In the genomic region with DNA sequence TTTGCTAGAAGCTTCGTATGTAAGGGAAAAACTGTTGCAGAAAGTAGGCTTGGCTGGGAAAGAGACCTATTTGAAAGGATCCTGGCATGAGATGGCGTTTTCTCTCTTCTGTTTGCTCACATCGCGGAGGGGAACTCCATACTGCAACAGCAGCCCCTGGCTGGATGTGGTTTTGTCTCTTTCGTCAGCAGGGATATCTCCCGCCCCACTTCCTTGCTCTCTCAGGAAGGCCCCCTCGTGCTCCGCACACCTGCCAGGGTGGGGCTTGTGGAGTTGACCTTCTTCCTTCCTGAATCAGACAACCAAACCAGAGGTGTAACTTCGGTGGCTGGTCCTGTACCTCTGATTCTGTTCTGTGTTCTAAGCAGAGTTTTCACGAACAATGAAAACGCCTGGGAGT, we compare ENCODE assay signal across 8 cellular contexts. TPM values are rescaled to one million over a fixed set of nuclear protein-coding genes. Genes with fewer than 3 reads are reported as not detected.
DNase-seq lines count a peak whose midpoint lies in the region; TF ChIP-seq lines count a peak whose summit lies in the region.
"Had no signal": no experiment of that assay in that cellular context is flagged by ENCODE, and none has a peak within 500 bp of the region (broad histone marks: within the 10 kb centered on the region; RNA-seq: fewer than 3 reads in every experiment).

No MANE protein-coding gene starts in this region.

- H2AFZ ChIP-seq in OCI-LY7 (ENCODE audit: low read length) (no peak overlapping the region), MM.1S (ENCODE audit: low read length) (no peak overlapping the region), mesenchymal stem cell (ENCODE audit: low read depth, low read length) (no peak overlapping the region)

- intact Hi-C loops in OCI-LY7 (cut with micrococcal nuclease; ENCODE audit: unreplicated experiment), result no loop called here

- DNase-seq in GM12865 (ENCODE audit: low read depth) (peak; percentile 23), OCI-LY7 (ENCODE audit: low spot score) (peak; percentile 2), NCI-H187 treated with DMSO at 0.1 percent for 48 hours (lab: John Stamatoyannopoulos, UW) (no peak), MM.1S (no peak), mesenchymal stem cell (no peak)
- peak; percentile 73 for DNase-seq in activated effector memory CD4-positive, alpha-beta T cell treated with anti-CD3 and anti-CD28 coated beads, Interleukin-2, amount 50 U/mL, for 16 hours
- DNase-seq: NCI-H1694 treated with DMSO at 0.1 percent for 48 hours had no signal

- H3K4me1 ChIP-seq in OCI-LY7 (ENCODE audit: insufficient read depth, low read length, poor library complexity, severe bottlenecking) (peaks cover 11% of the 10 kb centered on the region), mucosa of rectum (ENCODE audit: control insufficient read depth in 2 of 2, insufficient read depth in 2 of 2, low read length in 2 of 2) (peaks cover 17 to 25% of the 10 kb centered on the region in 2 donors), MM.1S (ENCODE audit: low read length) (no peaks in the 10 kb centered on the region), mesenchymal stem cell (ENCODE audit: control insufficient read depth, insufficient read depth, low read depth, low read length) (no peaks in the 10 kb centered on the region)

- no peaks in the 10 kb centered on the region for H3K79me1 ChIP-seq in mesenchymal stem cell (replicated peaks; ENCODE audit: low read length, poor library complexity, severe bottlenecking)

- no TSS peak for BruUV-seq in OCI-LY7 (replicated peaks; lab: Mats Ljungman, UMichigan)

- no peak overlapping the region for H2BK5ac ChIP-seq in mesenchymal stem cell (ENCODE audit: low read depth, low read length, poor library complexity, severe bottlenecking)

- no peaks in the 10 kb centered on the region for H4K20me1 ChIP-seq in OCI-LY7 (ENCODE audit: insufficient read depth, low read length)
- no peaks in the 10 kb centered on the region for H4K20me1 ChIP-seq in MM.1S (ENCODE audit: insufficient read depth, low read length)

- no peaks in the 10 kb centered on the region for H3F3A ChIP-seq in MM.1S (ENCODE audit: insufficient read depth, low read length)

- POLR2A ChIA-PET in OCI-LY7 (lab: Charles Lee), result interaction anchor here (0.5 to 0.9 kb wide), 2 partner anchors 140 to 972 kb away, joined by 3 to 5 read pairs; no protein-coding TSS in a partner anchor

- no peak overlapping the region for H2BK12ac ChIP-seq in mesenchymal stem cell (ENCODE audit: low read length in 2 of 2)

- no peak overlapping the region for H3K4ac ChIP-seq in mesenchymal stem cell (ENCODE audit: low read depth in 1 of 2, low read length in 2 of 2)

- no peak overlapping the region for H4K8ac ChIP-seq in mesenchymal stem cell (ENCODE audit: low read length)

- 85% methylated on average over 11 of the region's 11 CpGs for WGBS in mesenchymal stem cell

- H3K79me2 ChIP-seq in OCI-LY7 (ENCODE audit: insufficient read depth, low read depth, low read length), result no peaks in the 10 kb centered on the region
- H3K79me2 ChIP-seq in MM.1S (ENCODE audit: low read length), result no peaks in the 10 kb centered on the region

- H3K4me2 ChIP-seq in OCI-LY7 (ENCODE audit: low read length), result peak overlapping the region; percentile 17; the same call in 1 of the 2 replicates
- H3K4me2 ChIP-seq in MM.1S (ENCODE audit: low read depth, low read length), result no peak overlapping the region
- H3K4me2 ChIP-seq in mesenchymal stem cell (ENCODE audit: low read length, poor library complexity, severe bottlenecking), result no peak overlapping the region

- H3K14ac ChIP-seq in mesenchymal stem cell (ENCODE audit: low read length in 2 of 2), result no peak overlapping the region

- H3K18ac ChIP-seq in mesenchymal stem cell (ENCODE audit: low read depth in 1 of 2, low read length in 2 of 2), result no peak overlapping the region

- no peak overlapping the region for H2AK5ac ChIP-seq in mesenchymal stem cell (ENCODE audit: low read length, severe bottlenecking)

- peak overlapping the region; percentile 13 to 17 for H3K9ac ChIP-seq in mucosa of rectum (ENCODE audit: low read depth in 1 of 2, low read length in 2 of 2)
- no peak overlapping the region for H3K9ac ChIP-seq in MM.1S (ENCODE audit: low read length)
- no peak overlapping the region for H3K9ac ChIP-seq in mesenchymal stem cell (ENCODE audit: low read length)

- no peak overlapping the region for H2BK120ac ChIP-seq in mesenchymal stem cell (ENCODE audit: low read depth, low read length)

- H4K91ac ChIP-seq in mesenchymal stem cell (ENCODE audit: low read length), result no peak overlapping the region

- H3K9me2 ChIP-seq in OCI-LY7 (ENCODE audit: insufficient read depth, low read length) (no peaks in the 10 kb centered on the region), MM.1S (replicated peaks; ENCODE audit: insufficient read depth, low read length) (no peaks in the 10 kb centered on the region)

- H3K9me3 ChIP-seq in OCI-LY7 (ENCODE audit: low read length), result no peaks in the 10 kb centered on the region
- no peaks in the 10 kb centered on the region for H3K9me3 ChIP-seq in mucosa of rectum (ENCODE audit: control insufficient read depth in 2 of 2, low read length in 2 of 2)
- no peaks in the 10 kb centered on the region for H3K9me3 ChIP-seq in MM.1S (replicated peaks; ENCODE audit: insufficient read depth, low read length)
- no peaks in the 10 kb centered on the region for H3K9me3 ChIP-seq in mesenchymal stem cell (ENCODE audit: control insufficient read depth, low read length)

- no peak overlapping the region for H3K23ac ChIP-seq in mesenchymal stem cell (ENCODE audit: low read length in 2 of 2)

- H3K27me3 ChIP-seq in mucosa of rectum (ENCODE audit: control insufficient read depth in 2 of 2, insufficient read depth in 2 of 2, low read length in 2 of 2), result no peaks in the 10 kb centered on the region
- H3K27me3 ChIP-seq in MM.1S (replicated peaks; ENCODE audit: insufficient read depth, low read length), result no peaks in the 10 kb centered on the region
- no peaks in the 10 kb centered on the region for H3K27me3 ChIP-seq in mesenchymal stem cell (ENCODE audit: control insufficient read depth in 1 of 2, insufficient read depth in 1 of 2, low read length in 2 of 2)

- no peak for TF ChIP-seq CTCF in GM12865 (IDR thresholded peaks at IDR 0.05; ENCODE audit: insufficient read depth, low read depth, low read length, missing control alignments)
- no peak for TF ChIP-seq CTCF in OCI-LY7 (conservative IDR thresholded peaks at IDR 0.05; ENCODE audit: low read length)
- no peak for TF ChIP-seq CTCF in MM.1S (IDR thresholded peaks at IDR 0.05; ENCODE audit: low read length)

- H3K27ac ChIP-seq in OCI-LY7 (ENCODE audit: low read depth, low read length, poor library complexity, severe bottlenecking) (no peak overlapping the region), mucosa of rectum (ENCODE audit: low read depth in 2 of 2, low read length in 2 of 2) (peak overlapping the region; percentile 26 to 56), MM.1S (ENCODE audit: low read length) (no peak overlapping the region), mesenchymal stem cell (ENCODE audit: low read length, poor library complexity, severe bottlenecking) (no peak overlapping the region)

- no peaks in the 10 kb centered on the region for H3K36me3 ChIP-seq in OCI-LY7 (ENCODE audit: insufficient read depth, low read length)
- H3K36me3 ChIP-seq in mucosa of rectum (ENCODE audit: control insufficient read depth in 2 of 2, insufficient read depth in 2 of 2, low read length in 2 of 2), result no peaks in the 10 kb centered on the region
- H3K36me3 ChIP-seq in MM.1S (replicated peaks; ENCODE audit: insufficient read depth, low read length), result no peaks in the 10 kb centered on the region
- H3K36me3 ChIP-seq in mesenchymal stem cell (ENCODE audit: control insufficient read depth in 1 of 2, insufficient read depth in 2 of 2, low read depth in 1 of 2, low read length in 2 of 2), result peaks cover 0 to 4% of the 10 kb centered on the region in 2 experiments

- no peak overlapping the region for H2BK15ac ChIP-seq in mesenchymal stem cell (ENCODE audit: low read depth, poor library complexity, severe bottlenecking)

- CTCF ChIA-PET in OCI-LY7 (lab: Charles Lee; ENCODE audit: unreplicated experiment), result no interaction called here

- H3K4me3 ChIP-seq in GM12865 (ENCODE audit: low read depth, low read length), result no peak overlapping the region
- no peak overlapping the region for H3K4me3 ChIP-seq in OCI-LY7 (ENCODE audit: low read depth, low read length, poor library complexity, severe bottlenecking)
- H3K4me3 ChIP-seq in mucosa of rectum (ENCODE audit: low read length in 2 of 2), result no peak overlapping the region
- H3K4me3 ChIP-seq in MM.1S (ENCODE audit: low read length), result no peak overlapping the region
- no peak overlapping the region for H3K4me3 ChIP-seq in mesenchymal stem cell (ENCODE audit: insufficient read depth in 1 of 2, low read depth in 1 of 2, low read length in 2 of 2)

RNA-seq across cellular contexts. Expression of a gene that starts 26.4 kb away (rescaled TPM):
- not detected in 2 replicates for total RNA-seq in OCI-LY7 (2014; rRNA removed; shearing (Covaris generic))
- not detected in 2 replicates for total RNA-seq in OCI-LY7 (2022)
- polyA plus RNA-seq in mesenchymal stem cell (2013, experiment 1 of 2), result 0.08 TPM
- not detected for polyA plus RNA-seq in mesenchymal stem cell (2013, experiment 2 of 2)

Comparison
In these comparisons a context has a peak if more than half of its experiments do, and no peak if none do; other contexts are left out.
1. DNase-seq: peak in GM12865 (single experiment), OCI-LY7 (single experiment) and activated effector memory CD4-positive, alpha-beta T cell treated with anti-CD3 and anti-CD28 coated beads, Interleukin-2, amount 50 U/mL, for 16 hours (single experiment); none in NCI-H187 treated with DMSO at 0.1 percent for 48 hours (single experiment), MM.1S (single experiment) and mesenchymal stem cell (single experiment).
2. H3K27ac ChIP-seq: peak in mucosa of rectum (2 of 2); none in OCI-LY7 (single experiment), MM.1S (single experiment) and mesenchymal stem cell (single experiment).
3. H3K9ac ChIP-seq: peak in mucosa of rectum (2 of 2); none in MM.1S (single experiment) and mesenchymal stem cell (single experiment).